ENCODE assay signal across 8 cellular contexts in genomic region chrX:51743179-51743957, GRCh38. TPM values are rescaled to one million over a fixed set of nuclear protein-coding genes. Genes with fewer than 3 reads are reported as not detected.
DNase-seq lines count a peak whose midpoint lies in the region; ATAC-seq lines count a peak whose summit lies in the region.

Gene GSPT2, plus strand, starts transcription at chrX:51743442. Its CDS starts 185 bp downstream, at chrX:51743627.

- H3K9me3 ChIP-seq in muscle layer of duodenum (ENCODE audit: control insufficient read depth in 1 of 2, low read length in 2 of 2) = peaks cover 0 to 7% of the 10 kb centered on the region in 2 donors

- no peaks in the 10 kb centered on the region for H3K27me3 ChIP-seq in muscle layer of duodenum (ENCODE audit: low read depth, low read length)

- no peaks in the 10 kb centered on the region for H3K36me3 ChIP-seq in muscle layer of duodenum (ENCODE audit: control insufficient read depth in 1 of 2, insufficient read depth in 2 of 2, low read length in 2 of 2)

- DNase-seq in NCI-H1436 (lab: John Stamatoyannopoulos, UW) (peak; percentile 61), NCI-H1436 treated with DMSO at 0.1 percent for 48 hours (lab: John Stamatoyannopoulos, UW) (no peak), NCI-H460 (ENCODE audit: extremely low read depth, low read depth) (peak; percentile 71)
- peak; percentile 71 for DNase-seq in activated CD8-positive, alpha-beta memory T cell treated with anti-CD3 and anti-CD28 coated beads, Interleukin-2, amount 50 U/mL, for 48 hours
- peak; percentile 16 for DNase-seq in stimulated activated CD8-positive, alpha-beta memory T cell treated with anti-CD3 and anti-CD28 coated beads, Interleukin-7, amount 100 ng/mL, for 24 hours (ENCODE audit: low read depth)

- no peak within 1 kb of the TSS for H3K27ac ChIP-seq in muscle layer of duodenum (ENCODE audit: low read length)

- H3K4me1 ChIP-seq in muscle layer of duodenum (ENCODE audit: control insufficient read depth in 1 of 2, insufficient read depth in 2 of 2, low read length in 2 of 2) = peaks cover 0 to 4% of the 10 kb centered on the region in 2 donors

- ATAC-seq in HG02943 (IDR thresholded peaks at IDR 0.05; ENCODE audit: low read depth, unreplicated experiment) (peak; percentile 86), esophagus mucosa (peak; percentile 71)

- peak within 1 kb of the TSS; percentile 70 to 75 for H3K4me3 ChIP-seq in muscle layer of duodenum (ENCODE audit: low read depth in 1 of 2, low read length in 2 of 2)

RNA-seq across cellular contexts. Expression of gene GSPT2, which starts in this region (rescaled TPM):
- total RNA-seq in NCI-H460 (2014; rRNA removed; shearing (Covaris generic)) = 11.6 and 13.3 TPM in 2 replicates
- polyA plus RNA-seq in NCI-H460 (2014; cell fraction: nucleus; rRNA removed) = 6.8 and 10.4 TPM in 2 replicates
- total RNA-seq in esophagus mucosa = 1.6 TPM
